ENCODE assay signal across 8 cellular contexts in genomic region chr11:12692238-12693074, GRCh38. TPM values are rescaled to one million over a fixed set of nuclear protein-coding genes. Genes with fewer than 3 reads are reported as not detected.
DNase-seq lines count a peak whose midpoint lies in the region; ATAC-seq and TF ChIP-seq lines count a peak whose summit lies in the region.

No MANE protein-coding gene starts in this region.

- no peak for DNase-seq in GM23338 (ENCODE audit: low spot score)
- DNase-seq in SJSA1 (ENCODE audit: low read depth in 1 of 2, low spot score in 2 of 2), result peak; percentile 59 to 71
- peak; percentile 93 for DNase-seq in fibroblast of the conjunctiva (ENCODE audit: low read depth)
- DNase-seq in non-pigmented ciliary epithelial cell (ENCODE audit: low read depth), result peak; percentile 68
- no peak for DNase-seq in SIG-M5 (lab: John Stamatoyannopoulos, UW)
- DNase-seq in activated CD4-positive, alpha-beta T cell treated with anti-CD3 and anti-CD28 coated beads for 36 hours, result no peak

- H3K27ac ChIP-seq in GM23338 (ENCODE audit: low read depth) (no peak overlapping the region), SJSA1 (peak overlapping the region; percentile 72)

- H3K79me2 ChIP-seq in GM23338 (replicated peaks; ENCODE audit: insufficient read depth), result peaks cover 100% of the 10 kb centered on the region

- peaks cover 84% of the 10 kb centered on the region for H4K20me1 ChIP-seq in GM23338 (replicated peaks; ENCODE audit: insufficient read depth)

- H3K27ac Mint-ChIP-seq in GM23338, result no peak overlapping the region
- H3K27ac Mint-ChIP-seq in activated CD4-positive, alpha-beta T cell treated with anti-CD3 and anti-CD28 coated beads for 36 hours, result no peak overlapping the region

- peaks cover 94% of the 10 kb centered on the region for H3K4me1 Mint-ChIP-seq in GM23338
- peaks cover 10% of the 10 kb centered on the region for H3K4me1 Mint-ChIP-seq in activated CD4-positive, alpha-beta T cell treated with anti-CD3 and anti-CD28 coated beads for 36 hours

- H3K36me3 ChIP-seq in GM23338 (ENCODE audit: insufficient read depth) (no peaks in the 10 kb centered on the region), SJSA1 (peaks cover 14% of the 10 kb centered on the region)

- H3K4me1 ChIP-seq in GM23338 (ENCODE audit: insufficient read depth) (peaks cover 91% of the 10 kb centered on the region), SJSA1 (replicated peaks) (peaks cover 68% of the 10 kb centered on the region)

- ATAC-seq in GM23338 (peak; percentile 13), HG03354 (IDR thresholded peaks at IDR 0.05; ENCODE audit: poor library complexity, severe bottlenecking, unreplicated experiment) (no peak), GM18498 (IDR thresholded peaks at IDR 0.05; ENCODE audit: unreplicated experiment) (no peak)
- ATAC-seq in activated CD4-positive, alpha-beta T cell treated with anti-CD3 and anti-CD28 coated beads for 36 hours, result no peak

- POLR2A ChIA-PET in activated CD4-positive, alpha-beta T cell treated with anti-CD3 and anti-CD28 coated beads for 36 hours (lab: Charles Lee), result no interaction called here

- no peaks in the 10 kb centered on the region for H3K9me3 ChIP-seq in SJSA1 (replicated peaks)

- H2AFZ ChIP-seq in GM23338, result no peak overlapping the region

- H3F3A ChIP-seq in GM23338 (replicated peaks; ENCODE audit: low read depth), result no peaks in the 10 kb centered on the region

- intact Hi-C loops in activated CD4-positive, alpha-beta T cell treated with anti-CD3 and anti-CD28 coated beads for 36 hours (cut with DNase I, micrococcal nuclease), result no loop called here

- no peak for TF ChIP-seq CTCF in GM23338 (conservative IDR thresholded peaks at IDR 0.05; ENCODE audit: low read depth in 2 of 2)

- no peaks in the 10 kb centered on the region for H3K36me3 Mint-ChIP-seq in GM23338 (ENCODE audit: low read depth)
- H3K36me3 Mint-ChIP-seq in activated CD4-positive, alpha-beta T cell treated with anti-CD3 and anti-CD28 coated beads for 36 hours (ENCODE audit: low read depth), result no peaks in the 10 kb centered on the region

- no peaks in the 10 kb centered on the region for H3K9me3 Mint-ChIP-seq in GM23338
- no peaks in the 10 kb centered on the region for H3K9me3 Mint-ChIP-seq in activated CD4-positive, alpha-beta T cell treated with anti-CD3 and anti-CD28 coated beads for 36 hours (ENCODE audit: low read depth)

- H3K4me2 ChIP-seq in GM23338, result peak overlapping the region; percentile 42

- peaks cover 11% of the 10 kb centered on the region for H3K27me3 Mint-ChIP-seq in GM23338 (ENCODE audit: insufficient read depth, low read depth, poor library complexity)
- H3K27me3 Mint-ChIP-seq in activated CD4-positive, alpha-beta T cell treated with anti-CD3 and anti-CD28 coated beads for 36 hours, result peaks cover 71% of the 10 kb centered on the region

- H3K4me3 ChIP-seq in GM23338, result no peak overlapping the region
- H3K4me3 ChIP-seq in SJSA1, result no peak overlapping the region

- H3K27me3 ChIP-seq in GM23338 (ENCODE audit: insufficient read depth), result peaks cover 8% of the 10 kb centered on the region
- no peaks in the 10 kb centered on the region for H3K27me3 ChIP-seq in SJSA1 (replicated peaks)

- no peak overlapping the region; the same call in 2 of the 3 replicates for H3K4me3 Mint-ChIP-seq in GM23338
- H3K4me3 Mint-ChIP-seq in activated CD4-positive, alpha-beta T cell treated with anti-CD3 and anti-CD28 coated beads for 36 hours, result no peak overlapping the region

- H3K9me2 ChIP-seq in GM23338 (ENCODE audit: insufficient read depth), result no peaks in the 10 kb centered on the region

- CTCF ChIA-PET in activated CD4-positive, alpha-beta T cell treated with anti-CD3 and anti-CD28 coated beads for 36 hours (lab: Charles Lee), result interaction anchor here (0.5 to 0.6 kb wide), 2 partner anchors 1211 to 1256 kb away, joined by 3 read pairs; no protein-coding TSS in a partner anchor

TF ChIP-seq in GM23338, 12 proteins besides CTCF, POLR2A, EP300 and RAD21 (continues in another document):
- TF ChIP-seq ZNF462 (CRISPR knock-in tag; IDR thresholded peaks at IDR 0.05) (no peak), NANOG (IDR thresholded peaks at IDR 0.05; ENCODE audit: borderline replicate concordance) (no peak), POLR2AphosphoS5 (IDR thresholded peaks at IDR 0.05; ENCODE audit: low read depth) (no peak)

RNA-seq across cellular contexts. Expression of gene TEAD1, which starts 18.2 kb away (rescaled TPM):
- 102 and 103 TPM in 2 replicates for total RNA-seq in GM23338 (2014; rRNA removed; shearing (Covaris generic))
- polyA plus RNA-seq in GM23338 (2016; fragmentation: Nextera tagmentation; extraction: Ambion mirVana), result 24.5 and 28.4 TPM in 2 replicates
- 77.0 and 123 TPM in 2 replicates for total RNA-seq in SJSA1 (2014; rRNA removed; shearing (Covaris generic))
- total RNA-seq in activated CD4-positive, alpha-beta T cell treated with anti-CD3 and anti-CD28 coated beads for 36 hours, result under 1 TPM; 0.59 to 0.65 TPM

Comparison
In these comparisons a context has a peak if more than half of its experiments do, and no peak if none do; other contexts are left out.
1. DNase-seq: peak in SJSA1 (2 of 2), fibroblast of the conjunctiva (single experiment) and non-pigmented ciliary epithelial cell (single experiment); none in GM23338 (single experiment), SIG-M5 (single experiment) and activated CD4-positive, alpha-beta T cell treated with anti-CD3 and anti-CD28 coated beads for 36 hours (single experiment).
2. RNA of gene TEAD1, which starts 18.2 kb away (total RNA-seq): 77.0 to 123 TPM in SJSA1 and 102 to 103 TPM in GM23338; 0.59 to 0.65 TPM in activated CD4-positive, alpha-beta T cell treated with anti-CD3 and anti-CD28 coated beads for 36 hours; every median in the first group is over 10 times any median in the second.